In genomic region chr12:40146800-40147797, GRCh38 we compare ENCODE assay signal across 15 cellular contexts. TPM values are rescaled to one million over a fixed set of nuclear protein-coding genes. Genes with fewer than 3 reads are reported as not detected.
DNase-seq lines count a peak whose midpoint lies in the region; ATAC-seq and TF ChIP-seq lines count a peak whose summit lies in the region.
"Had no signal": no experiment of that assay in that cellular context is flagged by ENCODE, and none has a peak within 500 bp of the region (broad histone marks: within the 10 kb centered on the region; RNA-seq: fewer than 3 reads in every experiment).

No MANE protein-coding gene starts in this region.

- POLR2A ChIA-PET in A673 (lab: Charles Lee; ENCODE audit: low non-redundant PET), result no interaction called here

- ATAC-seq in lower lobe of right lung, result peak; percentile 58 to 72
- no peak for ATAC-seq in GM18502 (IDR thresholded peaks at IDR 0.05; ENCODE audit: poor library complexity, unreplicated experiment)
- no peak for ATAC-seq in HG03442 (IDR thresholded peaks at IDR 0.05; ENCODE audit: unreplicated experiment)
- ATAC-seq: heart right ventricle had no signal

- H3K9me3 ChIP-seq in A673 (ENCODE audit: low read depth, low read length, poor library complexity, severe bottlenecking), result no peaks in the 10 kb centered on the region
- H3K9me3 ChIP-seq in lower lobe of right lung, result no peaks in the 10 kb centered on the region
- H3K9me3 ChIP-seq: heart right ventricle had no signal

- TF ChIP-seq CTCF in A673 (conservative IDR thresholded peaks at IDR 0.05; ENCODE audit: low read depth, low read length), result no peak
- no peak for TF ChIP-seq CTCF in lower lobe of right lung (IDR thresholded peaks at IDR 0.05)

- BruUV-seq in A673 (replicated peaks; lab: Mats Ljungman, UMichigan), result no TSS peak

- H3K36me3 ChIP-seq in A673 (ENCODE audit: insufficient read depth, low read length, poor library complexity, severe bottlenecking) (no peaks in the 10 kb centered on the region), lower lobe of right lung (no peaks in the 10 kb centered on the region)
- H3K36me3 ChIP-seq: heart right ventricle had no signal

- H3K4me3 ChIP-seq in A673 (ENCODE audit: low read depth, low read length, poor library complexity, severe bottlenecking) (no peak overlapping the region), lower lobe of right lung (no peak overlapping the region)
- H3K4me3 ChIP-seq: heart right ventricle had no signal

- H3K27me3 ChIP-seq in A673 (replicated peaks; ENCODE audit: insufficient read depth, low read depth, low read length, poor library complexity), result no peaks in the 10 kb centered on the region
- no peaks in the 10 kb centered on the region for H3K27me3 ChIP-seq in lower lobe of right lung (ENCODE audit: low read depth)
- H3K27me3 ChIP-seq: heart right ventricle had no signal

- DNase-seq in DMS 273 (lab: John Stamatoyannopoulos, UW; ENCODE audit: unreplicated experiment) (peak; percentile 2), DMS 273 treated with DMSO at 0.1 percent for 48 hours (lab: John Stamatoyannopoulos, UW) (no peak), A673 (ENCODE audit: low spot score) (peak; percentile 11), NOMO-1 treated with dmso at 0.1 percent for 144 hours (lab: John Stamatoyannopoulos, UW; ENCODE audit: unreplicated experiment) (peak; percentile 37), lower lobe of right lung (no peak), NCI-H2171 treated with DMSO at 0.1 percent for 48 hours (lab: John Stamatoyannopoulos, UW) (no peak)
- DNase-seq: activated T-cell treated with anti-CD3 and anti-CD28 coated beads for 4 hours; heart right ventricle; NCI-H1436; NCI-H524 treated with DMSO at 0.1 percent for 48 hours; SHP77; stimulated activated CD4-positive, alpha-beta T cell treated with anti-CD3 and anti-CD28 coated beads, Interleukin-4, amount 100 ng/mL, for 1 hour had no signal

- CTCF ChIA-PET in A673 (lab: Charles Lee), result no interaction called here

- intact Hi-C loops in A673 (cut with micrococcal nuclease; ENCODE audit: unreplicated experiment), result no loop called here
- intact Hi-C loops in lower lobe of right lung (cut with DNase I), result no loop called here

- H3K4me1 ChIP-seq in A673 (ENCODE audit: insufficient read depth, low read length, poor library complexity, severe bottlenecking) (no peaks in the 10 kb centered on the region), lower lobe of right lung (peaks cover 4% of the 10 kb centered on the region)

- H3K27ac ChIP-seq in A673 (ENCODE audit: low read depth, low read length, poor library complexity, severe bottlenecking) (no peak overlapping the region), lower lobe of right lung (no peak overlapping the region)
- H3K27ac ChIP-seq: 22Rv1, heart right ventricle had no signal

RNA-seq across cellular contexts. Expression of gene SLC2A13, which starts 41.2 kb away (rescaled TPM):
- 8.7 and 9.1 TPM in 2 replicates for total RNA-seq in A673 (2021)
- 11.6 TPM for total RNA-seq in lower lobe of right lung

Comparison
In these comparisons a context has a peak if more than half of its experiments do, and no peak if none do; other contexts are left out.
1. DNase-seq: peak in DMS 273 (single experiment), A673 (single experiment) and NOMO-1 treated with dmso at 0.1 percent for 144 hours (single experiment); none in DMS 273 treated with DMSO at 0.1 percent for 48 hours (single experiment), lower lobe of right lung (single experiment) and NCI-H2171 treated with DMSO at 0.1 percent for 48 hours (single experiment).
2. ATAC-seq: peak in lower lobe of right lung (2 of 2); none in GM18502 (single experiment) and HG03442 (single experiment).